23 cellular contexts compared by ENCODE assay signal in genomic region chr2:200496696-200497095, GRCh38. TPM values are rescaled to one million over a fixed set of nuclear protein-coding genes. Genes with fewer than 3 reads are reported as not detected.
DNase-seq lines count a peak whose midpoint lies in the region; ATAC-seq and TF ChIP-seq lines count a peak whose summit lies in the region.
"Had no signal": no experiment of that assay in that cellular context is flagged by ENCODE, and none has a peak within 500 bp of the region (broad histone marks: within the 10 kb centered on the region; RNA-seq: fewer than 3 reads in every experiment).

No MANE protein-coding gene starts in this region.

- CTCF ChIA-PET in activated CD4-positive, alpha-beta T cell treated with anti-CD3 and anti-CD28 coated beads, Interleukin-2, amount 10 ng/mL, durations not matched to agents 7 days and 5 days (lab: Charles Lee): interaction anchor here (1.2 kb wide), 1 partner anchor 15 kb away, joined by 3 read pairs; no protein-coding TSS in a partner anchor

- no peak for TF ChIP-seq POLR2A in esophagus muscularis mucosa (IDR thresholded peaks at IDR 0.05; ENCODE audit: low read depth)

- H3K27me3 Mint-ChIP-seq in activated CD4-positive, alpha-beta T cell treated with anti-CD3 and anti-CD28 coated beads, Interleukin-2, amount 10 ng/mL, durations not matched to agents 7 days and 5 days: no peaks in the 10 kb centered on the region
- H3K27me3 Mint-ChIP-seq: CD4-positive, alpha-beta T cell; CD8-positive, alpha-beta memory T cell had no signal

- peak overlapping the region; percentile 13 for H3K27ac Mint-ChIP-seq in activated CD4-positive, alpha-beta T cell treated with anti-CD3 and anti-CD28 coated beads, Interleukin-2, amount 10 ng/mL, durations not matched to agents 7 days and 5 days
- peak overlapping the region; percentile 67 for H3K27ac Mint-ChIP-seq in stimulated activated effector memory CD8-positive, alpha-beta T cell treated with anti-CD3 and anti-CD28 coated beads, Interleukin-12 subunit alpha, Interleukin-12 subunit beta, amount 100 ng/mL, for 72 hours
- H3K27ac Mint-ChIP-seq: CD4-positive, alpha-beta T cell; HFFc6 had no signal

- no peaks in the 10 kb centered on the region for H3K4me1 ChIP-seq in esophagus muscularis mucosa
- H3K4me1 ChIP-seq: A549; BE2C; BLaER1 treated with 17β-estradiol and CSF1 and Interleukin-3, amounts not matched to agents 10 nM and 100 nM; HAP-1 had no signal

- H3K4me3 Mint-ChIP-seq in activated CD4-positive, alpha-beta T cell treated with anti-CD3 and anti-CD28 coated beads, Interleukin-2, amount 10 ng/mL, durations not matched to agents 7 days and 5 days: no peak overlapping the region
- H3K4me3 Mint-ChIP-seq in stimulated activated effector memory CD8-positive, alpha-beta T cell treated with anti-CD3 and anti-CD28 coated beads, Interleukin-12 subunit alpha, Interleukin-12 subunit beta, amount 100 ng/mL, for 72 hours: no peak overlapping the region
- H3K4me3 Mint-ChIP-seq: CD14-positive monocyte; CD4-positive, alpha-beta T cell; CD8-positive, alpha-beta memory T cell; HFFc6 had no signal

- WGBS in esophagus muscularis mucosa: 100% methylated on average over 1 of the region's 1 CpG

- no peak for TF ChIP-seq CTCF in esophagus muscularis mucosa (IDR thresholded peaks at IDR 0.05)

- no peaks in the 10 kb centered on the region for H3K9me3 Mint-ChIP-seq in activated CD4-positive, alpha-beta T cell treated with anti-CD3 and anti-CD28 coated beads, Interleukin-2, amount 10 ng/mL, durations not matched to agents 7 days and 5 days
- H3K9me3 Mint-ChIP-seq in stimulated activated effector memory CD8-positive, alpha-beta T cell treated with anti-CD3 and anti-CD28 coated beads, Interleukin-12 subunit alpha, Interleukin-12 subunit beta, amount 100 ng/mL, for 72 hours: no peaks in the 10 kb centered on the region
- H3K9me3 Mint-ChIP-seq: CD4-positive, alpha-beta T cell; CD8-positive, alpha-beta memory T cell; HFFc6 had no signal

- peaks cover 7 to 64% (median 50%) of the 10 kb centered on the region in 4 donors for H3K36me3 ChIP-seq in esophagus muscularis mucosa
- H3K36me3 ChIP-seq: BE2C, HAP-1 had no signal

- ATAC-seq in stimulated activated effector memory CD8-positive, alpha-beta T cell treated with anti-CD3 and anti-CD28 coated beads, Interleukin-12 subunit alpha, Interleukin-12 subunit beta, amount 100 ng/mL, for 72 hours: no peak
- no peak for ATAC-seq in GM18867 (IDR thresholded peaks at IDR 0.05; ENCODE audit: unreplicated experiment)
- ATAC-seq: A549, GM12878 had no signal

- H3K4me3 ChIP-seq in esophagus muscularis mucosa: no peak overlapping the region
- H3K4me3 ChIP-seq: A549; BLaER1 treated with 17β-estradiol and CSF1 and Interleukin-3, amounts not matched to agents 10 nM and 100 nM; GM12878; HAP-1 had no signal

- no peak for DNase-seq in activated CD4-positive, alpha-beta T cell treated with anti-CD3 and anti-CD28 coated beads, Interleukin-2, amount 10 ng/mL, durations not matched to agents 7 days and 5 days
- no peak for DNase-seq in activated CD4-positive, alpha-beta T cell treated with anti-CD3 and anti-CD28 coated beads, Interleukin-2, amount 50 U/mL, for 48 hours
- peak; percentile 2 for DNase-seq in esophagus muscularis mucosa (ENCODE audit: extremely low spot score)
- no peak for DNase-seq in stimulated activated effector memory CD8-positive, alpha-beta T cell treated with anti-CD3 and anti-CD28 coated beads, Interleukin-12 subunit alpha, Interleukin-12 subunit beta, amount 100 ng/mL, for 72 hours (ENCODE audit: low spot score in 2 of 2)
- no peak for DNase-seq in UCSD-AML1 (lab: John Stamatoyannopoulos, UW; ENCODE audit: unreplicated experiment)
- DNase-seq: 8988T; ACHN; AML-193; BE2C; CD4-positive, alpha-beta T cell; CD8-positive, alpha-beta memory T cell; DMS 273 treated with DMSO at 0.1 percent for 48 hours; DMS79; EL; GDM1; GOT3; HFFc6 had no signal

- no peaks in the 10 kb centered on the region for H3K9me3 ChIP-seq in esophagus muscularis mucosa
- H3K9me3 ChIP-seq: A549, BE2C, HAP-1 had no signal

- POLR2A ChIA-PET in activated CD4-positive, alpha-beta T cell treated with anti-CD3 and anti-CD28 coated beads, Interleukin-2, amount 10 ng/mL, durations not matched to agents 7 days and 5 days (lab: Charles Lee): no interaction called here

- H3K27me3 ChIP-seq in esophagus muscularis mucosa: no peaks in the 10 kb centered on the region
- H3K27me3 ChIP-seq: BE2C; BLaER1 treated with 17β-estradiol and CSF1 and Interleukin-3, amounts not matched to agents 10 nM and 100 nM had no signal

- intact Hi-C loops in esophagus muscularis mucosa (cut with DNase I): no loop called here

- no peaks in the 10 kb centered on the region for H3K4me1 Mint-ChIP-seq in activated CD4-positive, alpha-beta T cell treated with anti-CD3 and anti-CD28 coated beads, Interleukin-2, amount 10 ng/mL, durations not matched to agents 7 days and 5 days
- H3K4me1 Mint-ChIP-seq in stimulated activated effector memory CD8-positive, alpha-beta T cell treated with anti-CD3 and anti-CD28 coated beads, Interleukin-12 subunit alpha, Interleukin-12 subunit beta, amount 100 ng/mL, for 72 hours: no peaks in the 10 kb centered on the region

- H3K27ac ChIP-seq in esophagus muscularis mucosa (replicated peaks in 1 of 4): no peak overlapping the region
- H3K27ac ChIP-seq: A549; BLaER1 treated with 17β-estradiol and CSF1 and Interleukin-3, amounts not matched to agents 10 nM and 100 nM had no signal

- peaks cover 43% of the 10 kb centered on the region for H3K36me3 Mint-ChIP-seq in activated CD4-positive, alpha-beta T cell treated with anti-CD3 and anti-CD28 coated beads, Interleukin-2, amount 10 ng/mL, durations not matched to agents 7 days and 5 days (ENCODE audit: low read depth)
- peaks cover 71% of the 10 kb centered on the region for H3K36me3 Mint-ChIP-seq in stimulated activated effector memory CD8-positive, alpha-beta T cell treated with anti-CD3 and anti-CD28 coated beads, Interleukin-12 subunit alpha, Interleukin-12 subunit beta, amount 100 ng/mL, for 72 hours

- no peak for TF ChIP-seq EP300 in esophagus muscularis mucosa (IDR thresholded peaks at IDR 0.05)

RNA-seq across cellular contexts. Expression of gene KCTD18, which starts 13.2 kb away (rescaled TPM):
- total RNA-seq in activated CD4-positive, alpha-beta T cell treated with anti-CD3 and anti-CD28 coated beads, Interleukin-2, amount 10 ng/mL, durations not matched to agents 7 days and 5 days: 10 to 100 TPM; 20.4 to 20.5 TPM
- 10 to 100 TPM; 23.2 to 31.0 (median 26.4) TPM for total RNA-seq in esophagus muscularis mucosa

RNA-seq across cellular contexts. Expression of gene SGO2, which starts 29.3 kb away (rescaled TPM):
- total RNA-seq in activated CD4-positive, alpha-beta T cell treated with anti-CD3 and anti-CD28 coated beads, Interleukin-2, amount 10 ng/mL, durations not matched to agents 7 days and 5 days: 10 to 100 TPM; 47.7 to 55.2 TPM
- total RNA-seq in esophagus muscularis mucosa: 1 to 10 TPM in 3 of 4 donors, under 1 TPM in 1; 0.71 to 2.5 (median 1.9) TPM

Comparison
In these comparisons a context has a peak if more than half of its experiments do, and no peak if none do; other contexts are left out.
1. RNA of gene SGO2, which starts 29.3 kb away (total RNA-seq): 47.7 to 55.2 TPM in activated CD4-positive, alpha-beta T cell treated with anti-CD3 and anti-CD28 coated beads, Interleukin-2, amount 10 ng/mL, durations not matched to agents 7 days and 5 days; 0.71 to 2.5 TPM in esophagus muscularis mucosa; every median in the first group is over 10 times any median in the second.